Comparison of ENCODE assay signal across 13 cellular contexts in the genomic region with DNA sequence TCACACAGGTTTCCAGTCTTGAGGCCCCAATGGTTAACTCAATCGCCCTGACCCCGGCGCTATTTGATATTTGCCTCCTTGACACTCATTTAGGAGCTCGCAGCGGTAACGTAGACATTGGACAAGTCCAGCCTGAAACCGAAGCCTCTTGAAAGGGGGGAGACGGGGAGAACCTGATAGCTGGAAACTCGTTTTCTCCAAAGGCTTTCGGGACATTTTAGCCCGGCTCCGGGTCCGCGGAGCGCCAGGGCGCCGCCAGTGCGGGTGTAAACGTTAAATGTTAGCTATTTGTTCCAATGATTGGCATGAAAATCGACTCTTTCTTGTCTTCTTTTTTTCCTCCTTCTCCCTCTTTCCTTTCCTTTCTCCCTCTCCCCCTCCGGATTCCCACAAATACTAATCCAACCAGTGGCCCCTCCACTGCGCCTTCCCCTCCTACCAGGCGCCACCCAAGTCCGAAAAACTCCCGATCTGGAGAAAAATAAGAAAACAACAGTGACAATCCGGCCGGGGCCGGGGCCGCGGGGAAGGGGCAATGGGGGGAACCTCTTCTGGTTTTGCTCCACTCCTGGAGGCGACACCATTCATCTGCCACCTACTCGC. TPM values are rescaled to one million over a fixed set of nuclear protein-coding genes. Genes with fewer than 3 reads are reported as not detected.
DNase-seq lines count a peak whose midpoint lies in the region; ATAC-seq, FAIRE-seq and TF ChIP-seq lines count a peak whose summit lies in the region.
"Had no signal": no experiment of that assay in that cellular context is flagged by ENCODE, and none has a peak within 500 bp of the region (broad histone marks: within the 10 kb centered on the region; RNA-seq: fewer than 3 reads in every experiment).

No MANE protein-coding gene starts in this region.

- no peak overlapping the region for H2AFZ ChIP-seq in HepG2 (ENCODE audit: low read length)

- TF ChIP-seq POLR2A in HepG2 (IDR thresholded peaks at IDR 0.05; ENCODE audit: insufficient read depth in 1 of 2, low read depth in 2 of 2, low read length in 2 of 2) (no peak), right lobe of liver (IDR thresholded peaks at IDR 0.05) (no peak)

- H3K9me3 ChIP-seq in HepG2 (ENCODE audit: low read length): no peaks in the 10 kb centered on the region
- no peaks in the 10 kb centered on the region for H3K9me3 ChIP-seq in right lobe of liver

- H3K4me1 Mint-ChIP-seq in activated T-helper 2 cell treated with anti-CD3 and anti-CD28 coated beads, Interferon-gamma antibody, Interleukin-2, Interleukin-4, amounts not matched to agents 10 μg/mL and 5 μg/mL and 100 μg/mL, durations not matched to agents 14 hours and 24 hours and 36 hours (ENCODE audit: low read depth): peaks cover 41% of the 10 kb centered on the region
- peaks cover 27 to 42% of the 10 kb centered on the region in 2 donors for H3K4me1 Mint-ChIP-seq in natural killer cell
- H3K4me1 Mint-ChIP-seq in stimulated activated naive CD8-positive, alpha-beta T cell treated with anti-CD3 and anti-CD28 coated beads, Interleukin-15, amount 100 ng/mL, for 72 hours: peaks cover 61% of the 10 kb centered on the region

- no peaks in the 10 kb centered on the region; the same call in 1 of the 2 replicates for H3K4me1 ChIP-seq in HepG2 (ENCODE audit: insufficient read depth, low read length)
- H3K4me1 ChIP-seq in right lobe of liver: peaks cover 0 to 17% (median 0%) of the 10 kb centered on the region in 4 donors
- H3K4me1 ChIP-seq: SJSA1 had no signal

- H4K20me1 ChIP-seq in HepG2 (ENCODE audit: insufficient read depth, low read length): no peaks in the 10 kb centered on the region

- in situ Hi-C loops in HepG2 (cut with HindIII; ENCODE audit: extremely low pct_ligation_motif_present, low pct_unique_long_range_greater_than_20kb): no loop called here

- H3K36me3 ChIP-seq in HepG2 (replicated peaks in 1 of 2; ENCODE audit: control insufficient read depth in 1 of 2, insufficient read depth in 2 of 2, low read length in 2 of 2) (no peaks in the 10 kb centered on the region), right lobe of liver (no peaks in the 10 kb centered on the region)
- H3K36me3 ChIP-seq: cardiac muscle cell, SJSA1, WERI-Rb-1 had no signal

- ATAC-seq in HepG2 (no peak), right lobe of liver (no peak), natural killer cell (no peak), HG02981 (IDR thresholded peaks at IDR 0.05; ENCODE audit: unreplicated experiment) (no peak)
- no peak for ATAC-seq in stimulated activated naive CD8-positive, alpha-beta T cell treated with anti-CD3 and anti-CD28 coated beads, Interleukin-15, amount 100 ng/mL, for 72 hours

- no peak overlapping the region for H3K9ac ChIP-seq in HepG2 (ENCODE audit: insufficient read depth, low read depth, low read length)

- intact Hi-C loops in HepG2 (cut with micrococcal nuclease; ENCODE audit: unreplicated experiment): no loop called here
- intact Hi-C loops in right lobe of liver (cut with DNase I): no loop called here
- intact Hi-C loops in activated T-helper 2 cell treated with anti-CD3 and anti-CD28 coated beads, Interferon-gamma antibody, Interleukin-2, Interleukin-4, amounts not matched to agents 10 μg/mL and 5 μg/mL and 100 μg/mL, durations not matched to agents 14 hours and 24 hours and 36 hours (cut with micrococcal nuclease): no loop called here
- intact Hi-C loops in natural killer cell (cut with micrococcal nuclease): no loop called here

- H3K27me3 Mint-ChIP-seq in activated T-helper 2 cell treated with anti-CD3 and anti-CD28 coated beads, Interferon-gamma antibody, Interleukin-2, Interleukin-4, amounts not matched to agents 10 μg/mL and 5 μg/mL and 100 μg/mL, durations not matched to agents 14 hours and 24 hours and 36 hours (ENCODE audit: low read depth): peaks cover 71% of the 10 kb centered on the region
- peaks cover 69 to 76% of the 10 kb centered on the region in 2 donors for H3K27me3 Mint-ChIP-seq in natural killer cell (ENCODE audit: low read depth in 2 of 2)
- peaks cover 95% of the 10 kb centered on the region for H3K27me3 Mint-ChIP-seq in stimulated activated naive CD8-positive, alpha-beta T cell treated with anti-CD3 and anti-CD28 coated beads, Interleukin-15, amount 100 ng/mL, for 72 hours

- POLR2A ChIA-PET in HepG2 (lab: Yijun Ruan, JAX): no interaction called here

- no peaks in the 10 kb centered on the region for H3K9me3 Mint-ChIP-seq in activated T-helper 2 cell treated with anti-CD3 and anti-CD28 coated beads, Interferon-gamma antibody, Interleukin-2, Interleukin-4, amounts not matched to agents 10 μg/mL and 5 μg/mL and 100 μg/mL, durations not matched to agents 14 hours and 24 hours and 36 hours
- peaks cover 0 to 2% of the 10 kb centered on the region in 2 donors for H3K9me3 Mint-ChIP-seq in natural killer cell
- no peaks in the 10 kb centered on the region for H3K9me3 Mint-ChIP-seq in stimulated activated naive CD8-positive, alpha-beta T cell treated with anti-CD3 and anti-CD28 coated beads, Interleukin-15, amount 100 ng/mL, for 72 hours

- H3K27me3 ChIP-seq in HepG2 (ENCODE audit: control insufficient read depth in 1 of 2, insufficient read depth in 2 of 2, low read length in 2 of 2) (peaks cover 24 to 83% of the 10 kb centered on the region in 2 experiments), right lobe of liver (peaks cover 20 to 65% of the 10 kb centered on the region in 2 donors)

- CTCF ChIA-PET in HepG2 (lab: Yijun Ruan, JAX; ENCODE audit: low intra/inter-chr PET ratio, low total read pairs): no interaction called here

- H3K27ac ChIP-seq in HepG2 (ENCODE audit: extremely low read length, insufficient read depth, low read length) (no peak overlapping the region), right lobe of liver (no peak overlapping the region)
- H3K27ac ChIP-seq: cardiac muscle cell, SJSA1, WERI-Rb-1 had no signal

- DNase-seq in HepG2 (ENCODE audit: low spot score) (no peak), right lobe of liver (no peak), natural killer cell (no peak), GF-D8 (lab: John Stamatoyannopoulos, UW) (no peak), SW 1271 (lab: John Stamatoyannopoulos, UW) (no peak)
- DNase-seq in activated T-helper 2 cell treated with anti-CD3 and anti-CD28 coated beads, Interferon-gamma antibody, Interleukin-2, Interleukin-4, amounts not matched to agents 10 μg/mL and 5 μg/mL and 100 μg/mL, durations not matched to agents 14 hours and 24 hours and 36 hours (ENCODE audit: low spot score): no peak
- peak; percentile 11 to 12 for DNase-seq in stimulated activated naive CD8-positive, alpha-beta T cell treated with anti-CD3 and anti-CD28 coated beads, Interleukin-15, amount 100 ng/mL, for 72 hours
- DNase-seq: midbrain, NCI-H2171 treated with DMSO at 0.1 percent for 48 hours, WERI-Rb-1 had no signal

- no peaks in the 10 kb centered on the region for H3K79me2 ChIP-seq in HepG2 (ENCODE audit: insufficient read depth, low read length)

- no TSS peak for BruUV-seq in HepG2 (replicated peaks; lab: Mats Ljungman, UMichigan)

- TF ChIP-seq RAD21 in HepG2 (CRISPR knock-in tag; IDR thresholded peaks at IDR 0.05): no peak

- TF ChIP-seq CTCF in HepG2 (CRISPR knock-in tag; IDR thresholded peaks at IDR 0.05) (no peak), right lobe of liver (IDR thresholded peaks at IDR 0.05) (no peak), natural killer cell (IDR thresholded peaks at IDR 0.05) (no peak)

- H3K36me3 Mint-ChIP-seq in activated T-helper 2 cell treated with anti-CD3 and anti-CD28 coated beads, Interferon-gamma antibody, Interleukin-2, Interleukin-4, amounts not matched to agents 10 μg/mL and 5 μg/mL and 100 μg/mL, durations not matched to agents 14 hours and 24 hours and 36 hours (ENCODE audit: low read depth): peaks cover 4% of the 10 kb centered on the region
- peaks cover 8% of the 10 kb centered on the region for H3K36me3 Mint-ChIP-seq in natural killer cell

- FAIRE-seq in HepG2 (lab: Jason Lieb, UNC): no peak

- H3K4me3 ChIP-seq in HepG2 (replicated peaks in 1 of 3; ENCODE audit: insufficient read depth in 1 of 3, low read depth in 2 of 3, low read length in 3 of 3) (no peak overlapping the region), right lobe of liver (no peak overlapping the region)
- H3K4me3 ChIP-seq: cardiac muscle cell, SJSA1 had no signal

- H3K27ac Mint-ChIP-seq in activated T-helper 2 cell treated with anti-CD3 and anti-CD28 coated beads, Interferon-gamma antibody, Interleukin-2, Interleukin-4, amounts not matched to agents 10 μg/mL and 5 μg/mL and 100 μg/mL, durations not matched to agents 14 hours and 24 hours and 36 hours: no peak overlapping the region
- peak overlapping the region; percentile 19 to 71 for H3K27ac Mint-ChIP-seq in natural killer cell
- peak overlapping the region in 1 of 2 donors; percentile 52 for H3K27ac Mint-ChIP-seq in stimulated activated naive CD8-positive, alpha-beta T cell treated with anti-CD3 and anti-CD28 coated beads, Interleukin-15, amount 100 ng/mL, for 72 hours

- 44% methylated on average over 32 of the region's 32 CpGs for WGBS in HepG2 (ENCODE audit: low lambda C conversion rate)
- WGBS in right lobe of liver (ENCODE audit: insufficient coverage, low coverage, low lambda C conversion rate, missing lambda C conversion rate): 7% methylated on average over 32 of the region's 32 CpGs

- no peak overlapping the region for H3K4me2 ChIP-seq in HepG2 (ENCODE audit: low read depth, low read length)

- TF ChIP-seq EP300 in HepG2 (IDR thresholded peaks at IDR 0.05; ENCODE audit: low read depth in 2 of 2, low read length in 2 of 2): no peak
- no peak for TF ChIP-seq EP300 in HepG2 (CRISPR knock-in tag; IDR thresholded peaks at IDR 0.05; ENCODE audit: borderline replicate concordance)

- peak overlapping the region; percentile 69 for H3K4me3 Mint-ChIP-seq in activated T-helper 2 cell treated with anti-CD3 and anti-CD28 coated beads, Interferon-gamma antibody, Interleukin-2, Interleukin-4, amounts not matched to agents 10 μg/mL and 5 μg/mL and 100 μg/mL, durations not matched to agents 14 hours and 24 hours and 36 hours (ENCODE audit: low read depth)
- peak overlapping the region; percentile 54 for H3K4me3 Mint-ChIP-seq in natural killer cell
- peak overlapping the region; percentile 61 to 65 for H3K4me3 Mint-ChIP-seq in stimulated activated naive CD8-positive, alpha-beta T cell treated with anti-CD3 and anti-CD28 coated beads, Interleukin-15, amount 100 ng/mL, for 72 hours

RNA-seq across cellular contexts. Expression of a gene that starts 17.2 kb away (rescaled TPM):
- total RNA-seq in HepG2 (2016; rRNA removed; fragmentation: Illumina TruSeq; extraction: Trizol) (not detected in 2 replicates), right lobe of liver (1 to 10 TPM in 1 of 6 experiments, under 1 TPM in 4, not detected in 1; 0.26 to 1.0 (median 0.53) TPM), natural killer cell (10 to 100 TPM; 50.3 to 92.2 (median 68.8) TPM)
- total RNA-seq in HepG2 (2016; cell fraction: cytosol; rRNA removed; fragmentation: Illumina TruSeq; extraction: Trizol; ENCODE audit: low read depth): not detected in 2 replicates
- total RNA-seq in HepG2 (2016; cell fraction: insoluble cytoplasmic fraction; rRNA removed; fragmentation: Illumina TruSeq; extraction: Trizol): not detected in 2 replicates
- total RNA-seq in HepG2 (2016; cell fraction: membrane; rRNA removed; fragmentation: Illumina TruSeq; extraction: Trizol): not detected in 2 replicates
- not detected in 2 replicates for total RNA-seq in HepG2 (2016; cell fraction: nucleus; rRNA removed; fragmentation: Illumina TruSeq; extraction: Trizol)
- not detected in 2 replicates for polyA plus RNA-seq in HepG2 (2011; rRNA removed)
- polyA plus RNA-seq in HepG2 (2011; cell fraction: cytosol; rRNA removed): not detected in 2 replicates
- not detected in 2 replicates for polyA plus RNA-seq in HepG2 (2011; cell fraction: nucleus; rRNA removed)
- polyA plus RNA-seq in HepG2 (2012): not detected in 2 replicates
- polyA plus RNA-seq in HepG2 (2016; cell fraction: cytosol; fragmentation: Illumina TruSeq; extraction: Trizol; ENCODE audit: low read depth): not detected in 2 replicates
- polyA plus RNA-seq in HepG2 (2016; cell fraction: insoluble cytoplasmic fraction; fragmentation: Illumina TruSeq; extraction: Trizol; ENCODE audit: low read depth): not detected in 2 replicates
- not detected in 2 replicates for polyA plus RNA-seq in HepG2 (2016; cell fraction: membrane; fragmentation: Illumina TruSeq; extraction: Trizol; ENCODE audit: low read depth)
- not detected in 2 replicates for polyA plus RNA-seq in HepG2 (2016; cell fraction: nucleus; fragmentation: Illumina TruSeq; extraction: Trizol; ENCODE audit: insufficient read depth, low read depth)
- polyA minus RNA-seq in HepG2 (2011; rRNA and poly(A)+ RNA removed; ENCODE audit: low replicate concordance): not detected in 2 replicates
- not detected in 2 replicates for polyA minus RNA-seq in HepG2 (2011; cell fraction: cytosol; rRNA and poly(A)+ RNA removed)
- polyA minus RNA-seq in HepG2 (2011; cell fraction: nucleus; rRNA and poly(A)+ RNA removed): not detected in 2 replicates
- 281 and 293 TPM in 2 replicates for total RNA-seq in activated T-helper 2 cell treated with anti-CD3 and anti-CD28 coated beads, Interferon-gamma antibody, Interleukin-2, Interleukin-4, amounts not matched to agents 10 μg/mL and 5 μg/mL and 100 μg/mL, durations not matched to agents 14 hours and 24 hours and 36 hours
- total RNA-seq: SJSA1 had no signal

Comparison
In these comparisons a context has a peak if more than half of its experiments do, and no peak if none do; other contexts are left out.
1. DNase-seq: peak in stimulated activated naive CD8-positive, alpha-beta T cell treated with anti-CD3 and anti-CD28 coated beads, Interleukin-15, amount 100 ng/mL, for 72 hours (2 of 2); none in HepG2 (single experiment), right lobe of liver (0 of 3), activated T-helper 2 cell treated with anti-CD3 and anti-CD28 coated beads, Interferon-gamma antibody, Interleukin-2, Interleukin-4, amounts not matched to agents 10 μg/mL and 5 μg/mL and 100 μg/mL, durations not matched to agents 14 hours and 24 hours and 36 hours (single experiment), natural killer cell (single experiment), GF-D8 (single experiment) and SW 1271 (0 of 2).
2. RNA of a gene that starts 17.2 kb away (total RNA-seq): 281 to 293 TPM in activated T-helper 2 cell treated with anti-CD3 and anti-CD28 coated beads, Interferon-gamma antibody, Interleukin-2, Interleukin-4, amounts not matched to agents 10 μg/mL and 5 μg/mL and 100 μg/mL, durations not matched to agents 14 hours and 24 hours and 36 hours and 50.3 to 92.2 TPM in natural killer cell; 0.26 to 1.0 TPM in right lobe of liver and not detected in HepG2; every median in the first group is over 10 times any median in the second.
3. Peak in every context shown above with its lines, with median percentiles within 50 percentile points of each other: H3K4me3 Mint-ChIP-seq.